1 cellular context compared by ENCODE assay signal in the genomic region with DNA sequence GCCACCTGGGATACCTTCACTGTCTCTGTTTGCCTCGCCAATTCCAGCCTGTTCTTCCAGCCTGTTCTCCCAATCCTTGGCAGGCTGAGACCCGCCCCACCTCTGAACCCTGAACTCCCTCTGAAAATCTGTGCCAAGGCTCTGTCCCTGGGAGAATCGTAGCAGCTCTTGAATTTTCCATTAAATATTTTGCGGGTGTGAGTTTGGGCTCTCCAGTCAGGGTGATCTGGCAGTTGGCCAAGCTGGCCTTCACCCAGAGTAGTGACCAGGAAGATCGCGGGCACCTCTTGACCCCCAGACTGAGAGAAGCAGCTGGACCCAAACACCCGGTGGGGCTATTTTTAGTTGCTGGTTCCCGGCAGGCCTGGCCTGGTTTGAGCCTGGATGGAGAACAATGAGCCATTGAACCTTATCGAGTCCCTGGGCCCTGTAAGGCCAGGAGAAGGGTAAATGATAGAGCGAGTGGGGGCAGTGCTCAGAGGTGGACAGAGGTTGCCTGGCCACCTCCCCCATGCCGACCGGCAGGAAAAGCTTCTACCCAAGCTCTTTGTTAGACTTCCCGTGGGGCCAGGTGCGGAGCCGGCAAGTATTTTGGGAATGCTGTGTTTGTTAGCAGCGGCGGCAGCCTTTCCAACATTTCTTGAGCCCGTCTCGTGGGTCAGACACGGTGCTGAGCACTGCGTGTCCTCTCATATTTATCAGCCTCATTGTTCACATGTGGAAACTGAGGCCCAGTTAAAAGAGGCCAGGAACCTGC.
TF ChIP-seq lines count a peak whose summit lies in the region.

No MANE protein-coding gene starts in this region.

TF ChIP-seq in HepG2, 621 proteins besides CTCF, POLR2A, EP300 and RAD21 (continued from another document and continues in another):
- TF ChIP-seq, protein P1, sequence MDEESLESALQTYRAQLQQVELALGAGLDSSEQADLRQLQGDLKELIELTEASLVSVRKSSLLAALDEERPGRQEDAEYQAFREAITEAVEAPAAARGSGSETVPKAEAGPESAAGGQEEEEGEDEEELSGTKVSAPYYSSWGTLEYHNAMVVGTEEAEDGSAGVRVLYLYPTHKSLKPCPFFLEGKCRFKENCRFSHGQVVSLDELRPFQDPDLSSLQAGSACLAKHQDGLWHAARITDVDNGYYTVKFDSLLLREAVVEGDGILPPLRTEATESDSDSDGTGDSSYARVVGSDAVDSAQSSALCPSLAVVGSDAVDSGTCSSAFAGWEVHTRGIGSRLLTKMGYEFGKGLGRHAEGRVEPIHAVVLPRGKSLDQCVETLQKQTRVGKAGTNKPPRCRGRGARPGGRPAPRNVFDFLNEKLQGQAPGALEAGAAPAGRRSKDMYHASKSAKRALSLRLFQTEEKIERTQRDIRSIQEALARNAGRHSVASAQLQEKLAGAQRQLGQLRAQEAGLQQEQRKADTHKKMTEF (CRISPR knock-in tag; IDR thresholded peaks at IDR 0.05), result peak; percentile 93
- TF ChIP-seq PHF20 (CRISPR knock-in tag; IDR thresholded peaks at IDR 0.05) (peak; percentile 29; the same call in 1 of the 2 replicates), FOXK1 (CRISPR knock-in tag; IDR thresholded peaks at IDR 0.05; ENCODE audit: borderline replicate concordance, low read depth) (peak; percentile 62; the same call in 1 of the 2 replicates), ZNF747 (CRISPR knock-in tag; IDR thresholded peaks at IDR 0.05; ENCODE audit: borderline replicate concordance) (peak; percentile 52; the same call in 1 of the 2 replicates), SNAPC2 (CRISPR knock-in tag; IDR thresholded peaks at IDR 0.05) (no peak; the same call in 1 of the 2 replicates), ZNF644 (CRISPR knock-in tag; IDR thresholded peaks at IDR 0.05; ENCODE audit: low read depth) (0 out of 2 replicates have a peak, but pooled peaks have one; percentile 21), ATRX (CRISPR knock-in tag; IDR thresholded peaks at IDR 0.05; ENCODE audit: borderline replicate concordance) (no peak), TOE1 (CRISPR knock-in tag; IDR thresholded peaks at IDR 0.05) (no peak), SALL1 (CRISPR knock-in tag; IDR thresholded peaks at IDR 0.05) (peak; percentile 88; the same call in 1 of the 2 replicates), POLR2G (IDR thresholded peaks at IDR 0.05; ENCODE audit: low read depth, low read length) (peak; percentile 62; the same call in 1 of the 2 replicates), ZSCAN20 (CRISPR knock-in tag; IDR thresholded peaks at IDR 0.05; ENCODE audit: borderline replicate concordance) (peak; percentile 55; the same call in 1 of the 2 replicates), FOSL2 (CRISPR knock-in tag; IDR thresholded peaks at IDR 0.05) (peak; percentile 65), FIP1L1 (IDR thresholded peaks at IDR 0.05; ENCODE audit: borderline replicate concordance, insufficient read depth, low read depth, low read length) (no peak), ZMAT3 (CRISPR knock-in tag; conservative IDR thresholded peaks at IDR 0.05) (no peak), CCDC6 (CRISPR knock-in tag; IDR thresholded peaks at IDR 0.05) (peak; percentile 62; the same call in 1 of the 2 replicates), ZNF615 (CRISPR knock-in tag; IDR thresholded peaks at IDR 0.05; ENCODE audit: borderline replicate concordance) (no peak), SCMH1 (CRISPR knock-in tag; IDR thresholded peaks at IDR 0.05; ENCODE audit: borderline replicate concordance) (no peak), ETV6 (CRISPR knock-in tag; conservative IDR thresholded peaks at IDR 0.05) (0 out of 2 replicates have a peak, but pooled peaks have one; percentile 27), GATAD1 (CRISPR knock-in tag; IDR thresholded peaks at IDR 0.05) (0 out of 2 replicates have a peak, but pooled peaks have one; percentile 25), ZEB1 (IDR thresholded peaks at IDR 0.05; ENCODE audit: insufficient replicate concordance, low read depth) (peak; percentile 67), ZNF619 (CRISPR knock-in tag; IDR thresholded peaks at IDR 0.05) (0 out of 2 replicates have a peak, but pooled peaks have one; percentile 27), XBP1 (CRISPR knock-in tag; IDR thresholded peaks at IDR 0.05) (no peak), RBFOX2 (IDR thresholded peaks at IDR 0.05; ENCODE audit: low read depth, low read length) (no peak), GATAD2A (CRISPR knock-in tag; IDR thresholded peaks at IDR 0.05) (peak; percentile 84), ZNF776 (CRISPR knock-in tag; IDR thresholded peaks at IDR 0.05) (no peak), ATF7-NPFF (CRISPR knock-in tag; IDR thresholded peaks at IDR 0.05; ENCODE audit: low read depth) (0 out of 2 replicates have a peak, but pooled peaks have one; percentile 38), FOSL1 (CRISPR knock-in tag; IDR thresholded peaks at IDR 0.05; ENCODE audit: borderline replicate concordance) (no peak), SMAD3 (CRISPR knock-in tag; IDR thresholded peaks at IDR 0.05) (peak; percentile 86; the same call in 1 of the 2 replicates), SRSF4 (IDR thresholded peaks at IDR 0.05; ENCODE audit: low read depth, low read length, poor library complexity, severe bottlenecking) (no peak), ZNF670 (CRISPR knock-in tag; IDR thresholded peaks at IDR 0.05; ENCODE audit: borderline replicate concordance) (no peak), SRF (IDR thresholded peaks at IDR 0.05; ENCODE audit: low read depth, low read length) (no peak), TMF1 (CRISPR knock-in tag; IDR thresholded peaks at IDR 0.05; ENCODE audit: low read depth) (no peak)
- TF ChIP-seq, protein P2, sequence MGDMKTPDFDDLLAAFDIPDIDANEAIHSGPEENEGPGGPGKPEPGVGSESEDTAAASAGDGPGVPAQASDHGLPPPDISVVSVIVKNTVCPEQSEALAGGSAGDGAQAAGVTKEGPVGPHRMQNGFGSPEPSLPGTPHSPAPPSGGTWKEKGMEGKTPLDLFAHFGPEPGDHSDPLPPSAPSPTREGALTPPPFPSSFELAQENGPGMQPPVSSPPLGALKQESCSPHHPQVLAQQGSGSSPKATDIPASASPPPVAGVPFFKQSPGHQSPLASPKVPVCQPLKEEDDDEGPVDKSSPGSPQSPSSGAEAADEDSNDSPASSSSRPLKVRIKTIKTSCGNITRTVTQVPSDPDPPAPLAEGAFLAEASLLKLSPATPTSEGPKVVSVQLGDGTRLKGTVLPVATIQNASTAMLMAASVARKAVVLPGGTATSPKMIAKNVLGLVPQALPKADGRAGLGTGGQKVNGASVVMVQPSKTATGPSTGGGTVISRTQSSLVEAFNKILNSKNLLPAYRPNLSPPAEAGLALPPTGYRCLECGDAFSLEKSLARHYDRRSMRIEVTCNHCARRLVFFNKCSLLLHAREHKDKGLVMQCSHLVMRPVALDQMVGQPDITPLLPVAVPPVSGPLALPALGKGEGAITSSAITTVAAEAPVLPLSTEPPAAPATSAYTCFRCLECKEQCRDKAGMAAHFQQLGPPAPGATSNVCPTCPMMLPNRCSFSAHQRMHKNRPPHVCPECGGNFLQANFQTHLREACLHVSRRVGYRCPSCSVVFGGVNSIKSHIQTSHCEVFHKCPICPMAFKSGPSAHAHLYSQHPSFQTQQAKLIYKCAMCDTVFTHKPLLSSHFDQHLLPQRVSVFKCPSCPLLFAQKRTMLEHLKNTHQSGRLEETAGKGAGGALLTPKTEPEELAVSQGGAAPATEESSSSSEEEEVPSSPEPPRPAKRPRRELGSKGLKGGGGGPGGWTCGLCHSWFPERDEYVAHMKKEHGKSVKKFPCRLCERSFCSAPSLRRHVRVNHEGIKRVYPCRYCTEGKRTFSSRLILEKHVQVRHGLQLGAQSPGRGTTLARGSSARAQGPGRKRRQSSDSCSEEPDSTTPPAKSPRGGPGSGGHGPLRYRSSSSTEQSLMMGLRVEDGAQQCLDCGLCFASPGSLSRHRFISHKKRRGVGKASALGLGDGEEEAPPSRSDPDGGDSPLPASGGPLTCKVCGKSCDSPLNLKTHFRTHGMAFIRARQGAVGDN (CRISPR knock-in tag; IDR thresholded peaks at IDR 0.05), result peak; percentile 94
- TF ChIP-seq, protein P3, sequence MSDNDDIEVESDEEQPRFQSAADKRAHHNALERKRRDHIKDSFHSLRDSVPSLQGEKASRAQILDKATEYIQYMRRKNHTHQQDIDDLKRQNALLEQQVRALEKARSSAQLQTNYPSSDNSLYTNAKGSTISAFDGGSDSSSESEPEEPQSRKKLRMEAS (IDR thresholded peaks at IDR 0.05), result peak; percentile 40; the same call in 1 of the 2 replicates
- TF ChIP-seq, protein P4, sequence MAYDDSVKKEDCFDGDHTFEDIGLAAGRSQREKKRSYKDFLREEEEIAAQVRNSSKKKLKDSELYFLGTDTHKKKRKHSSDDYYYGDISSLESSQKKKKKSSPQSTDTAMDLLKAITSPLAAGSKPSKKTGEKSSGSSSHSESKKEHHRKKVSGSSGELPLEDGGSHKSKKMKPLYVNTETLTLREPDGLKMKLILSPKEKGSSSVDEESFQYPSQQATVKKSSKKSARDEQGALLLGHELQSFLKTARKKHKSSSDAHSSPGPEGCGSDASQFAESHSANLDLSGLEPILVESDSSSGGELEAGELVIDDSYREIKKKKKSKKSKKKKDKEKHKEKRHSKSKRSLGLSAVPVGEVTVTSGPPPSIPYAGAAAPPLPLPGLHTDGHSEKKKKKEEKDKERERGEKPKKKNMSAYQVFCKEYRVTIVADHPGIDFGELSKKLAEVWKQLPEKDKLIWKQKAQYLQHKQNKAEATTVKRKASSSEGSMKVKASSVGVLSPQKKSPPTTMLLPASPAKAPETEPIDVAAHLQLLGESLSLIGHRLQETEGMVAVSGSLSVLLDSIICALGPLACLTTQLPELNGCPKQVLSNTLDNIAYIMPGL (CRISPR knock-in tag; IDR thresholded peaks at IDR 0.05; ENCODE audit: borderline replicate concordance in 1 of 2, low read depth in 1 of 2), result peak in 1 of 2 experiments; percentile 63; a peak in 3 of 4 replicates
- TF ChIP-seq, protein P5, sequence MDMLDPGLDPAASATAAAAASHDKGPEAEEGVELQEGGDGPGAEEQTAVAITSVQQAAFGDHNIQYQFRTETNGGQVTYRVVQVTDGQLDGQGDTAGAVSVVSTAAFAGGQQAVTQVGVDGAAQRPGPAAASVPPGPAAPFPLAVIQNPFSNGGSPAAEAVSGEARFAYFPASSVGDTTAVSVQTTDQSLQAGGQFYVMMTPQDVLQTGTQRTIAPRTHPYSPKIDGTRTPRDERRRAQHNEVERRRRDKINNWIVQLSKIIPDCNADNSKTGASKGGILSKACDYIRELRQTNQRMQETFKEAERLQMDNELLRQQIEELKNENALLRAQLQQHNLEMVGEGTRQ (IDR thresholded peaks at IDR 0.05; ENCODE audit: low read depth, low read length), result no peak
- TF ChIP-seq, protein P5 (CRISPR knock-in tag; IDR thresholded peaks at IDR 0.05; ENCODE audit: borderline replicate concordance), result no peak
- TF ChIP-seq, protein P6, sequence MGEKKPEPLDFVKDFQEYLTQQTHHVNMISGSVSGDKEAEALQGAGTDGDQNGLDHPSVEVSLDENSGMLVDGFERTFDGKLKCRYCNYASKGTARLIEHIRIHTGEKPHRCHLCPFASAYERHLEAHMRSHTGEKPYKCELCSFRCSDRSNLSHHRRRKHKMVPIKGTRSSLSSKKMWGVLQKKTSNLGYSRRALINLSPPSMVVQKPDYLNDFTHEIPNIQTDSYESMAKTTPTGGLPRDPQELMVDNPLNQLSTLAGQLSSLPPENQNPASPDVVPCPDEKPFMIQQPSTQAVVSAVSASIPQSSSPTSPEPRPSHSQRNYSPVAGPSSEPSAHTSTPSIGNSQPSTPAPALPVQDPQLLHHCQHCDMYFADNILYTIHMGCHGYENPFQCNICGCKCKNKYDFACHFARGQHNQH (CRISPR knock-in tag; IDR thresholded peaks at IDR 0.05), result peak; percentile 86
- TF ChIP-seq, protein P7, sequence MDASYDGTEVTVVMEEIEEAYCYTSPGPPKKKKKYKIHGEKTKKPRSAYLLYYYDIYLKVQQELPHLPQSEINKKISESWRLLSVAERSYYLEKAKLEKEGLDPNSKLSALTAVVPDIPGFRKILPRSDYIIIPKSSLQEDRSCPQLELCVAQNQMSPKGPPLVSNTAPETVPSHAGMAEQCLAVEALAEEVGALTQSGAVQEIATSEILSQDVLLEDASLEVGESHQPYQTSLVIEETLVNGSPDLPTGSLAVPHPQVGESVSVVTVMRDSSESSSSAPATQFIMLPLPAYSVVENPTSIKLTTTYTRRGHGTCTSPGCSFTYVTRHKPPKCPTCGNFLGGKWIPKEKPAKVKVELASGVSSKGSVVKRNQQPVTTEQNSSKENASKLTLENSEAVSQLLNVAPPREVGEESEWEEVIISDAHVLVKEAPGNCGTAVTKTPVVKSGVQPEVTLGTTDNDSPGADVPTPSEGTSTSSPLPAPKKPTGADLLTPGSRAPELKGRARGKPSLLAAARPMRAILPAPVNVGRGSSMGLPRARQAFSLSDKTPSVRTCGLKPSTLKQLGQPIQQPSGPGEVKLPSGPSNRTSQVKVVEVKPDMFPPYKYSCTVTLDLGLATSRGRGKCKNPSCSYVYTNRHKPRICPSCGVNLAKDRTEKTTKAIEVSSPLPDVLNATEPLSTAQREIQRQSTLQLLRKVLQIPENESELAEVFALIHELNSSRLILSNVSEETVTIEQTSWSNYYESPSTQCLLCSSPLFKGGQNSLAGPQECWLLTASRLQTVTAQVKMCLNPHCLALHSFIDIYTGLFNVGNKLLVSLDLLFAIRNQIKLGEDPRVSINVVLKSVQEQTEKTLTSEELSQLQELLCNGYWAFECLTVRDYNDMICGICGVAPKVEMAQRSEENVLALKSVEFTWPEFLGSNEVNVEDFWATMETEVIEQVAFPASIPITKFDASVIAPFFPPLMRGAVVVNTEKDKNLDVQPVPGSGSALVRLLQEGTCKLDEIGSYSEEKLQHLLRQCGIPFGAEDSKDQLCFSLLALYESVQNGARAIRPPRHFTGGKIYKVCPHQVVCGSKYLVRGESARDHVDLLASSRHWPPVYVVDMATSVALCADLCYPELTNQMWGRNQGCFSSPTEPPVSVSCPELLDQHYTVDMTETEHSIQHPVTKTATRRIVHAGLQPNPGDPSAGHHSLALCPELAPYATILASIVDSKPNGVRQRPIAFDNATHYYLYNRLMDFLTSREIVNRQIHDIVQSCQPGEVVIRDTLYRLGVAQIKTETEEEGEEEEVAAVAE (CRISPR knock-in tag; IDR thresholded peaks at IDR 0.05; ENCODE audit: borderline replicate concordance), result no peak; the same call in 1 of the 2 replicates
